ENCODE assay signal across 27 cellular contexts in the genomic region with DNA sequence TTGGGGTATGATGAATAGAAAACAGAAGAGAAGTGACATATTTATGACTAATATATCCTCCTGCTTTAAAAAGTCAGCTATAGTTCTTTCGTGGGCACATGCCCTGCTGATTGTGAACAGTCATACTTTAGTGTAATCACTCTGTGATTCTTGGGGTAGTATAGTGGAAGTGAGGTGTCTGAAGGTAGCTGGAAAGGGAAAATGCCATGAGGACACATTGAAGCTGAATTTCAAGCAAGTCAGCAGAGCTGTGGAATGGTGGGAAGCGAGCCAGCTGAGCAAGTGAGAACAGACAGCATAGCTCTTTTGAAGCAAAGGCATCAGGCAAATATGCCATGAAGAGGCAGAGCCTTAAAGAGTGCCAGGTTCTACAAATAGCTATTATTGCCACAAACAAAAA. TPM values are rescaled to one million over a fixed set of nuclear protein-coding genes. Genes with fewer than 3 reads are reported as not detected.
DNase-seq lines count a peak whose midpoint lies in the region; ATAC-seq and TF ChIP-seq lines count a peak whose summit lies in the region.
"Had no signal": no experiment of that assay in that cellular context is flagged by ENCODE, and none has a peak within 500 bp of the region (broad histone marks: within the 10 kb centered on the region; RNA-seq: fewer than 3 reads in every experiment).

No MANE protein-coding gene starts in this region.

- H3K36me3 ChIP-seq in left ventricle myocardium inferior: no peaks in the 10 kb centered on the region
- H3K36me3 ChIP-seq: brain microvascular endothelial cell, ovary, SJSA1 had no signal

- no peak overlapping the region for H3K4me3 ChIP-seq in left ventricle myocardium inferior
- H3K4me3 ChIP-seq: mucosa of descending colon, ovary, SJSA1 had no signal

- CTCF ChIA-PET in WTC11 (lab: Charles Lee): no interaction called here

- no peak overlapping the region for H3K4me3 Mint-ChIP-seq in WTC11
- H3K4me3 Mint-ChIP-seq: activated naive CD8-positive, alpha-beta T cell treated with anti-CD3 and anti-CD28 coated beads, Interleukin-2, amount 50 U/mL, for 24 hours; CD8-positive, alpha-beta T cell; nephron had no signal

- DNase-seq in left ventricle myocardium superior: peak; percentile 32
- DNase-seq in left ventricle myocardium inferior: no peak
- DNase-seq in WTC11 (ENCODE audit: low spot score): no peak
- DNase-seq in foreskin keratinocyte: peak; percentile 78 to 89
- no peak for DNase-seq in stimulated activated naive CD4-positive, alpha-beta T cell (lab: John Stamatoyannopoulos, UW)
- DNase-seq: activated gamma-delta T cell; activated naive CD8-positive, alpha-beta T cell treated with anti-CD3 and anti-CD28 coated beads, Interleukin-2, amount 50 U/mL, for 24 hours; AML-193; brain microvascular endothelial cell; CD8-positive, alpha-beta T cell; DMS 273 treated with DMSO at 0.1 percent for 48 hours; effector memory CD4-positive, alpha-beta T cell; mucosa of descending colon; NCI-H187 treated with DMSO at 0.1 percent for 48 hours; NCI-H774; ovary; stimulated activated CD4-positive, alpha-beta T cell treated with anti-CD3 and anti-CD28 coated beads, Interleukin-15, amount 100 ng/mL, for 24 hours; T-helper 1 cell; trophoblast cell had no signal

- H3K27me3 ChIP-seq in left ventricle myocardium inferior (ENCODE audit: low read depth): no peaks in the 10 kb centered on the region
- no peaks in the 10 kb centered on the region for H3K27me3 ChIP-seq in foreskin keratinocyte
- H3K27me3 ChIP-seq: brain microvascular endothelial cell, ovary, SJSA1 had no signal

- H3K27ac Mint-ChIP-seq in WTC11: peak overlapping the region; percentile 66; the same call in 1 of the 2 replicates
- H3K27ac Mint-ChIP-seq: activated naive CD8-positive, alpha-beta T cell treated with anti-CD3 and anti-CD28 coated beads, Interleukin-2, amount 50 U/mL, for 24 hours; CD8-positive, alpha-beta T cell had no signal

- peaks cover 9% of the 10 kb centered on the region for H3K9me3 ChIP-seq in left ventricle myocardium inferior (replicated peaks)
- H3K9me3 ChIP-seq: mucosa of descending colon, ovary, SJSA1 had no signal

- no peak overlapping the region for H3K27ac ChIP-seq in left ventricle myocardium inferior (replicated peaks)
- H3K27ac ChIP-seq in foreskin keratinocyte: peak overlapping the region; percentile 95
- H3K27ac ChIP-seq: brain microvascular endothelial cell, ovary, SJSA1 had no signal

- peak; percentile 59 for ATAC-seq in left ventricle myocardium superior
- ATAC-seq in WTC11: no peak
- ATAC-seq in foreskin keratinocyte: peak; percentile 82
- no peak for ATAC-seq in GM18502 (IDR thresholded peaks at IDR 0.05; ENCODE audit: poor library complexity, unreplicated experiment)
- ATAC-seq in HG02973 (IDR thresholded peaks at IDR 0.05; ENCODE audit: unreplicated experiment): no peak
- no peak for ATAC-seq in HG03565 (IDR thresholded peaks at IDR 0.05; ENCODE audit: unreplicated experiment)
- ATAC-seq: activated naive CD8-positive, alpha-beta T cell treated with anti-CD3 and anti-CD28 coated beads, Interleukin-2, amount 50 U/mL, for 24 hours; CD8-positive, alpha-beta T cell; esophagus mucosa; mucosa of descending colon had no signal

- H3K9me3 Mint-ChIP-seq in WTC11: peaks cover 24% of the 10 kb centered on the region
- H3K9me3 Mint-ChIP-seq: nephron had no signal

- H3K4me1 Mint-ChIP-seq in WTC11: peaks cover 27% of the 10 kb centered on the region
- H3K4me1 Mint-ChIP-seq: activated naive CD8-positive, alpha-beta T cell treated with anti-CD3 and anti-CD28 coated beads, Interleukin-2, amount 50 U/mL, for 24 hours; nephron had no signal

- intact Hi-C loops in left ventricle myocardium superior (cut with micrococcal nuclease) (no loop called here), left ventricle myocardium inferior (cut with micrococcal nuclease) (no loop called here)

- H3K27me3 Mint-ChIP-seq in WTC11 (ENCODE audit: low read depth): no peaks in the 10 kb centered on the region
- H3K27me3 Mint-ChIP-seq: activated naive CD8-positive, alpha-beta T cell treated with anti-CD3 and anti-CD28 coated beads, Interleukin-2, amount 50 U/mL, for 24 hours had no signal

- no peak for TF ChIP-seq CTCF in left ventricle myocardium inferior (IDR thresholded peaks at IDR 0.05; ENCODE audit: borderline replicate concordance)
- TF ChIP-seq CTCF in WTC11 (IDR thresholded peaks at IDR 0.05): no peak
- TF ChIP-seq CTCF in foreskin keratinocyte (conservative IDR thresholded peaks at IDR 0.05): no peak

- H3K4me1 ChIP-seq in left ventricle myocardium inferior (peaks cover 7% of the 10 kb centered on the region), foreskin keratinocyte (peaks cover 41% of the 10 kb centered on the region)
- H3K4me1 ChIP-seq: SJSA1 had no signal

- POLR2A ChIA-PET in WTC11 (lab: Charles Lee): no interaction called here

- H3K36me3 Mint-ChIP-seq in WTC11: peaks cover 24% of the 10 kb centered on the region
- H3K36me3 Mint-ChIP-seq: CD8-positive, alpha-beta T cell had no signal

TF ChIP-seq in WTC11, 78 proteins besides CTCF, POLR2A, EP300 and RAD21 (continues in another document):
- TF ChIP-seq, protein P1, sequence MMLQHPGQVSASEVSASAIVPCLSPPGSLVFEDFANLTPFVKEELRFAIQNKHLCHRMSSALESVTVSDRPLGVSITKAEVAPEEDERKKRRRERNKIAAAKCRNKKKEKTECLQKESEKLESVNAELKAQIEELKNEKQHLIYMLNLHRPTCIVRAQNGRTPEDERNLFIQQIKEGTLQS (CRISPR knock-in tag; conservative IDR thresholded peaks at IDR 0.05): no peak
- TF ChIP-seq KAT7 (CRISPR knock-in tag; IDR thresholded peaks at IDR 0.05; ENCODE audit: borderline replicate concordance): no peak
- no peak for TF ChIP-seq NR1H2 (CRISPR knock-in tag; IDR thresholded peaks at IDR 0.05)
- TF ChIP-seq NFATC4 (CRISPR knock-in tag; IDR thresholded peaks at IDR 0.05): no peak
- TF ChIP-seq FOXJ3 (CRISPR knock-in tag; IDR thresholded peaks at IDR 0.05; ENCODE audit: borderline replicate concordance): no peak
- TF ChIP-seq FOXP1 (CRISPR knock-in tag; IDR thresholded peaks at IDR 0.05; ENCODE audit: borderline replicate concordance): no peak
- TF ChIP-seq, protein P2, sequence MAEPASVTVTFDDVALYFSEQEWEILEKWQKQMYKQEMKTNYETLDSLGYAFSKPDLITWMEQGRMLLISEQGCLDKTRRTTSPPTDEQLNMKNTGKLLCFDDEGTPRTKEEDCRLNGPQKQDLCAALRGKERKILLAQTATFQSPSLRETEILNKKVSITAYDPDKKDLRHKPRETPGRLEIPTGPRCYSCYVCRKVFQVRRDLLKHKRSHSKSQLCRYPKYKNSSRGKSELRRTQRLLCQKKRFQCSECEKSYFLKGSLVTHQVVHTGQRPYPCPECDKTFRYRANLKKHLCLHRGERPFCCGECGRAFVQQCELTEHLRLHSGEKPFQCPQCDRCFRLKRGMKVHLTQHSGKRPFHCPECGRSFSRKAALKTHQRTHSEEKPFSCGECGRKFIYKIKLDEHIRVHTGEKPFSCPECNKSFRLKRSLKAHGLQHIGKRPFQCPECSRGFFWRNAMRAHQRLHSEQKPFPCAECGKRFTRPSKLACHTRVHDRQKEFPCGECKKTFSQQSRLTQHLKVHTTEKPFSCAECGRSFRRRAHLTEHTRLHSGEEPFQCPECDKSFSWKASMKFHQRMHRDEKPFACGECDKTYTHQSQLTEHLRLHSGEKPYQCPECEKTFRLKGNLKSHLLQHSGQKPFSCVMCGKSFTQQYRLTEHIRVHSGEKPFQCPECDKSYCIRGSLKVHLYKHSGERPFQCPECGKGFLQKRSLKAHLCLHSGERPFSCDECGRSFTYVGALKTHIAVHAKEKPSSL (CRISPR knock-in tag; conservative IDR thresholded peaks at IDR 0.05): no peak
- TF ChIP-seq, protein P3, sequence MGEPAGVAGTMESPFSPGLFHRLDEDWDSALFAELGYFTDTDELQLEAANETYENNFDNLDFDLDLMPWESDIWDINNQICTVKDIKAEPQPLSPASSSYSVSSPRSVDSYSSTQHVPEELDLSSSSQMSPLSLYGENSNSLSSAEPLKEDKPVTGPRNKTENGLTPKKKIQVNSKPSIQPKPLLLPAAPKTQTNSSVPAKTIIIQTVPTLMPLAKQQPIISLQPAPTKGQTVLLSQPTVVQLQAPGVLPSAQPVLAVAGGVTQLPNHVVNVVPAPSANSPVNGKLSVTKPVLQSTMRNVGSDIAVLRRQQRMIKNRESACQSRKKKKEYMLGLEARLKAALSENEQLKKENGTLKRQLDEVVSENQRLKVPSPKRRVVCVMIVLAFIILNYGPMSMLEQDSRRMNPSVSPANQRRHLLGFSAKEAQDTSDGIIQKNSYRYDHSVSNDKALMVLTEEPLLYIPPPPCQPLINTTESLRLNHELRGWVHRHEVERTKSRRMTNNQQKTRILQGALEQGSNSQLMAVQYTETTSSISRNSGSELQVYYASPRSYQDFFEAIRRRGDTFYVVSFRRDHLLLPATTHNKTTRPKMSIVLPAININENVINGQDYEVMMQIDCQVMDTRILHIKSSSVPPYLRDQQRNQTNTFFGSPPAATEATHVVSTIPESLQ (CRISPR knock-in tag; IDR thresholded peaks at IDR 0.05): no peak

RNA-seq across cellular contexts. Expression of a gene that starts 20.7 kb away (rescaled TPM):
- total RNA-seq in left ventricle myocardium superior (not detected), left ventricle myocardium inferior (not detected), WTC11 (2021) (30.0 to 34.7 TPM (median 33.1 TPM) in 3 replicates), foreskin keratinocyte (22.3 and 34.2 TPM in 2 replicates)
- 8.4 and 9.2 TPM in 2 replicates for polyA plus RNA-seq in foreskin keratinocyte
- total RNA-seq: CD8-positive, alpha-beta T cell; esophagus mucosa; G401; HT-29; mucosa of descending colon; SJSA1 had no signal
- polyA plus RNA-seq: ovary had no signal

Comparison
In these comparisons a context has a peak if more than half of its experiments do, and no peak if none do; other contexts are left out.
1. DNase-seq: peak in left ventricle myocardium superior (single experiment) and foreskin keratinocyte (2 of 2); none in left ventricle myocardium inferior (single experiment), WTC11 (single experiment) and stimulated activated naive CD4-positive, alpha-beta T cell (0 of 6).
2. ATAC-seq: peak in left ventricle myocardium superior (single experiment) and foreskin keratinocyte (single experiment); none in WTC11 (single experiment), GM18502 (single experiment), HG02973 (single experiment) and HG03565 (single experiment).
3. RNA of a gene that starts 20.7 kb away (total RNA-seq): 30.0 to 34.7 TPM in WTC11 and 22.3 to 34.2 TPM in foreskin keratinocyte; not detected in left ventricle myocardium superior (single experiment) and not detected in left ventricle myocardium inferior (single experiment); every median in the first group is over 10 times any median in the second.